In the genomic region with DNA sequence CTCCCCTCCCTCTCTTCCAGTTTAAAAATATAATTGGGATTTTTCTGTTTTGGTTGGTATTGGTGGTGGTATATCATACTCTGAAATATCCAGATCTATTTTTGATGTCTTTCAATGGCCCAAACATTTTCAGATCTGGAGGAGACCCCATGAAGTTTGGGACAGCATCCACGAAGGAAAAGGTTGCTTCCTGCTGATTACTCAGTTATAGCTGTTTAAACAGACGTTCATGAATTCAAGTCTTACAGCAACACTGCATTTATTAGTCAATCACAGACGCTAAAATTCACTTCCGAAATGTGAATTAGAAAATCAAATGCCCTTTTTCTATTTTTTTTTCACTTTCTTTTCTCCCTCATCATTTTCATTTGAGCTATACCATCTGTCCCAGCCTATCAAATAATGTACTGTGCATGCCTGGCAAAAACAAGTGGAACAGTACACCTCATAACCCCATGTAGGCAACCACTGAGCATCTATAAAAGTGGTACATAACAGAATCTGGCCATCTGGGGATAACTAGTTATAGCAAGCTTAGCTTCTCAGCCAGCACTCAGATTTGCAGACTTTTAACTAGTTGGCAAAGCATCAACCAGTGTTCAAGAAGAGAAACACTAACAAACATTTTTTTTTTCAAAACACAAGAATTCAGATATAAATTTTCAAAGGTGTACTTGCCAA, we compare ENCODE assay signal across 8 cellular contexts.
A peak's percentile ranks its signal among the peaks of the same experiment; 100 is the strongest.
DNase-seq lines count a peak whose midpoint lies in the region; ATAC-seq and TF ChIP-seq lines count a peak whose summit lies in the region.

No MANE protein-coding gene starts in this region.

- H3K36me3 ChIP-seq in CD8-positive, alpha-beta T cell (ENCODE audit: insufficient read depth, low read length), result no peaks in the 10 kb centered on the region
- H3K36me3 ChIP-seq in colonic mucosa (no peaks in the 10 kb centered on the region), neutrophil (no peaks in the 10 kb centered on the region)

- H3K4me3 Mint-ChIP-seq in CD8-positive, alpha-beta T cell, result peak overlapping the region; percentile 90

- peaks cover 31% of the 10 kb centered on the region for H3K36me3 Mint-ChIP-seq in CD8-positive, alpha-beta T cell

- no peaks in the 10 kb centered on the region for H3K27me3 ChIP-seq in CD8-positive, alpha-beta T cell (ENCODE audit: insufficient read depth, low read length)
- H3K27me3 ChIP-seq in colonic mucosa (no peaks in the 10 kb centered on the region), neutrophil (no peaks in the 10 kb centered on the region)

- POLR2A ChIA-PET in CD8-positive, alpha-beta T cell (lab: Charles Lee), result interaction anchor here (0.6 to 1.9 kb wide), 4 partner anchors 14 to 62 kb away, joined by 3 to 7 read pairs (median 6); no protein-coding TSS in a partner anchor

- H3K9me3 ChIP-seq in CD8-positive, alpha-beta T cell (ENCODE audit: low read length), result no peaks in the 10 kb centered on the region
- H3K9me3 ChIP-seq in colonic mucosa (no peaks in the 10 kb centered on the region), neutrophil (no peaks in the 10 kb centered on the region)

- TF ChIP-seq CTCF in CD8-positive, alpha-beta T cell (IDR thresholded peaks at IDR 0.05), result no peak
- TF ChIP-seq CTCF in colonic mucosa (IDR thresholded peaks at IDR 0.05) (no peak), neutrophil (IDR thresholded peaks at IDR 0.05) (no peak)

- no peaks in the 10 kb centered on the region for H3K27me3 Mint-ChIP-seq in CD8-positive, alpha-beta T cell (ENCODE audit: low read depth)

- intact Hi-C loops in CD8-positive, alpha-beta T cell (cut with DNase I, micrococcal nuclease), result loop anchor here in 1 of 2 experiments (1.0 to 5.0 kb wide), 3 partner anchors 37 to 65 kb away; no protein-coding TSS in a partner anchor
- intact Hi-C loops in colonic mucosa (cut with DNase I), result loop anchor here (10.0 kb wide), 1 partner anchor 124 kb away; a partner anchor contains a TSS

- CTCF ChIA-PET in CD8-positive, alpha-beta T cell (lab: Charles Lee), result interaction anchor here (1.7 to 1.8 kb wide), 2 partner anchors 15 to 106 kb away, joined by 4 to 7 read pairs; no protein-coding TSS in a partner anchor

- peak; percentile 37 for ATAC-seq in CD8-positive, alpha-beta T cell
- ATAC-seq in HG03571 (IDR thresholded peaks at IDR 0.05; ENCODE audit: unreplicated experiment), result no peak

- H3K4me1 Mint-ChIP-seq in CD8-positive, alpha-beta T cell (ENCODE audit: low read depth), result peaks cover 76% of the 10 kb centered on the region

- H3K4me3 ChIP-seq in CD8-positive, alpha-beta T cell (ENCODE audit: low read depth, low read length), result peak overlapping the region; percentile 31
- H3K4me3 ChIP-seq in colonic mucosa, result no peak overlapping the region
- H3K4me3 ChIP-seq in neutrophil (ENCODE audit: low read depth in 1 of 2, low read length in 1 of 2), result peak overlapping the region; percentile 64 to 80

- peak overlapping the region; percentile 96 for H3K27ac Mint-ChIP-seq in CD8-positive, alpha-beta T cell

- peaks cover 44% of the 10 kb centered on the region for H3K4me1 ChIP-seq in CD8-positive, alpha-beta T cell (ENCODE audit: insufficient read depth, low read length)
- H3K4me1 ChIP-seq in colonic mucosa (peaks cover 3% of the 10 kb centered on the region), neutrophil (ENCODE audit: control insufficient read depth in 1 of 2, insufficient read depth in 1 of 2, low read depth in 1 of 2, low read length in 1 of 2) (peaks cover 13 to 15% of the 10 kb centered on the region in 2 experiments)

- DNase-seq in CD8-positive, alpha-beta T cell, result no peak
- DNase-seq in NCI-H446 (lab: John Stamatoyannopoulos, UW), result peak; percentile 21 to 73
- DNase-seq in colonic mucosa, result no peak
- DNase-seq in amygdala (lab: John Stamatoyannopoulos, UW), result no peak
- DNase-seq in NCI-H187 (lab: John Stamatoyannopoulos, UW), result no peak
- DNase-seq in stimulated activated CD4-positive, alpha-beta T cell treated with anti-CD3 and anti-CD28 coated beads, Interleukin-12 subunit alpha, Interleukin-12 subunit beta, amount 100 ng/mL, for 4 hours, result no peak

- no peaks in the 10 kb centered on the region for H3K9me3 Mint-ChIP-seq in CD8-positive, alpha-beta T cell

- peak overlapping the region in 1 of 2 donors; percentile 55 for H3K9ac ChIP-seq in colonic mucosa (ENCODE audit: low read depth in 2 of 2, low read length in 2 of 2)

- H3K27ac ChIP-seq in CD8-positive, alpha-beta T cell (ENCODE audit: low read depth, low read length), result peak overlapping the region; percentile 30
- H3K27ac ChIP-seq in colonic mucosa (peak overlapping the region; percentile 18), neutrophil (peak overlapping the region; percentile 65)

Comparison
In these comparisons a context has a peak if more than half of its experiments do, and no peak if none do; other contexts are left out.
1. DNase-seq: peak in NCI-H446 (2 of 2); none in CD8-positive, alpha-beta T cell (0 of 7), colonic mucosa (single experiment), amygdala (0 of 56), NCI-H187 (0 of 2) and stimulated activated CD4-positive, alpha-beta T cell treated with anti-CD3 and anti-CD28 coated beads, Interleukin-12 subunit alpha, Interleukin-12 subunit beta, amount 100 ng/mL, for 4 hours (single experiment).
2. Peak in every context shown above with its lines, with median percentiles within 50 percentile points of each other: H3K27ac ChIP-seq.